In genomic region chr19:36198116-36198515, GRCh38 we compare ENCODE assay signal across 19 cellular contexts. TPM values are rescaled to one million over a fixed set of nuclear protein-coding genes. Genes with fewer than 3 reads are reported as not detected.
DNase-seq lines count a peak whose midpoint lies in the region; ATAC-seq and TF ChIP-seq lines count a peak whose summit lies in the region.
"Had no signal": no experiment of that assay in that cellular context is flagged by ENCODE, and none has a peak within 500 bp of the region (broad histone marks: within the 10 kb centered on the region; RNA-seq: fewer than 3 reads in every experiment).

No MANE protein-coding gene starts in this region.

- in situ Hi-C loops in SK-MEL-5 (cut with HindIII; ENCODE audit: low pct_unique_long_range_greater_than_20kb, low sequenced_read_pairs), result no loop called here

- no peak for TF ChIP-seq POLR2A in lower leg skin (IDR thresholded peaks at IDR 0.05)

- ATAC-seq in GM18511 (IDR thresholded peaks at IDR 0.05; ENCODE audit: unreplicated experiment) (no peak), GM19463 (IDR thresholded peaks at IDR 0.05; ENCODE audit: unreplicated experiment) (no peak), HG02938 (IDR thresholded peaks at IDR 0.05; ENCODE audit: unreplicated experiment) (no peak)
- ATAC-seq: HCT116, Panc1 had no signal

- intact Hi-C loops in lower leg skin (cut with DNase I; ENCODE audit: low total_unique reads), result no loop called here

- DNase-seq in SK-MEL-5 (ENCODE audit: low read depth, low spot score) (peak; percentile 43), fibroblast of pulmonary artery (ENCODE audit: low read depth) (peak; percentile 18), midbrain (lab: John Stamatoyannopoulos, UW) (peak; percentile 84), lower leg skin (ENCODE audit: low spot score in 2 of 2) (no peak)
- DNase-seq: ACHN, GM23248, KG1, NCI-H1105 treated with DMSO at 0.1 percent for 48 hours, NCI-H1694, NCI-H2081 treated with DMSO at 0.1 percent for 48 hours, NCI-H446 treated with DMSO at 0.1 percent for 48 hours, NCI-H69 had no signal

- TF ChIP-seq CTCF in fibroblast of pulmonary artery (IDR thresholded peaks at IDR 0.05; ENCODE audit: low read length, missing control alignments) (no peak), lower leg skin (IDR thresholded peaks at IDR 0.05) (no peak)

- 90 to 100% methylated on average over 2 of the region's 2 CpGs for WGBS in lower leg skin, 2 donors

- no peak overlapping the region for H3K4me3 ChIP-seq in fibroblast of pulmonary artery (replicated peaks; ENCODE audit: low read depth, low read length)
- no peak overlapping the region for H3K4me3 ChIP-seq in lower leg skin (ENCODE audit: low read depth, poor library complexity, severe bottlenecking)
- H3K4me3 ChIP-seq: GM23248, SJSA1 had no signal

RNA-seq across cellular contexts. Expression of gene ZNF565, which starts 16.3 kb away (rescaled TPM):
- 1.7 and 2.6 TPM in 2 replicates for total RNA-seq in SK-MEL-5 (2014; rRNA removed; shearing (Covaris generic))
- polyA plus RNA-seq in SK-MEL-5 (2015; cell fraction: cytosol; rRNA removed), result 0.38 and 0.96 TPM in 2 replicates
- polyA plus RNA-seq in SK-MEL-5 (2015; cell fraction: nucleus; rRNA removed), result 0.70 and 2.3 TPM in 2 replicates
- total RNA-seq in lower leg skin, result 1 to 10 TPM; 1.4 to 4.5 (median 3.7) TPM

RNA-seq across cellular contexts. Expression of gene ZNF146, which starts 16.8 kb away (rescaled TPM):
- total RNA-seq in SK-MEL-5 (2014; rRNA removed; shearing (Covaris generic)), result 88.8 and 97.2 TPM in 2 replicates
- polyA plus RNA-seq in SK-MEL-5 (2015; cell fraction: cytosol; rRNA removed), result 61.9 and 77.6 TPM in 2 replicates
- polyA plus RNA-seq in SK-MEL-5 (2015; cell fraction: nucleus; rRNA removed), result 67.1 and 70.9 TPM in 2 replicates
- total RNA-seq in lower leg skin, result 10 to 100 TPM; 55.8 to 78.6 (median 66.5) TPM

RNA-seq across cellular contexts. Expression of gene COX7A1, which starts 45.9 kb away (rescaled TPM):
- total RNA-seq in SK-MEL-5 (2014; rRNA removed; shearing (Covaris generic)), result not detected in 2 replicates
- not detected in 2 replicates for polyA plus RNA-seq in SK-MEL-5 (2015; cell fraction: cytosol; rRNA removed)
- polyA plus RNA-seq in SK-MEL-5 (2015; cell fraction: nucleus; rRNA removed), result not detected in 2 replicates
- total RNA-seq in lower leg skin, result 10 to 100 TPM in 1 of 4 donors, 1 to 10 TPM in 3; 1.1 to 12.9 (median 6.3) TPM
- total RNA-seq: SJSA1 had no signal
- polyA plus RNA-seq: CD14-positive monocyte had no signal

RNA-seq across cellular contexts. Expression of gene CAPNS1, which starts 58.2 kb away (rescaled TPM):
- total RNA-seq in SK-MEL-5 (2014; rRNA removed; shearing (Covaris generic)), result 214 and 271 TPM in 2 replicates
- polyA plus RNA-seq in SK-MEL-5 (2015; cell fraction: cytosol; rRNA removed), result 373 and 417 TPM in 2 replicates
- polyA plus RNA-seq in SK-MEL-5 (2015; cell fraction: nucleus; rRNA removed), result 63.1 and 90.1 TPM in 2 replicates
- total RNA-seq in lower leg skin, result 100 to 1,000 TPM in 1 of 4 donors, 10 to 100 TPM in 3; 33.3 to 125 (median 83.2) TPM

Comparison
In these comparisons a context has a peak if more than half of its experiments do, and no peak if none do; other contexts are left out.
1. DNase-seq: peak in SK-MEL-5 (single experiment), fibroblast of pulmonary artery (single experiment) and midbrain (single experiment); none in lower leg skin (0 of 2).